Comparison of ENCODE assay signal across 8 cellular contexts in the genomic region with DNA sequence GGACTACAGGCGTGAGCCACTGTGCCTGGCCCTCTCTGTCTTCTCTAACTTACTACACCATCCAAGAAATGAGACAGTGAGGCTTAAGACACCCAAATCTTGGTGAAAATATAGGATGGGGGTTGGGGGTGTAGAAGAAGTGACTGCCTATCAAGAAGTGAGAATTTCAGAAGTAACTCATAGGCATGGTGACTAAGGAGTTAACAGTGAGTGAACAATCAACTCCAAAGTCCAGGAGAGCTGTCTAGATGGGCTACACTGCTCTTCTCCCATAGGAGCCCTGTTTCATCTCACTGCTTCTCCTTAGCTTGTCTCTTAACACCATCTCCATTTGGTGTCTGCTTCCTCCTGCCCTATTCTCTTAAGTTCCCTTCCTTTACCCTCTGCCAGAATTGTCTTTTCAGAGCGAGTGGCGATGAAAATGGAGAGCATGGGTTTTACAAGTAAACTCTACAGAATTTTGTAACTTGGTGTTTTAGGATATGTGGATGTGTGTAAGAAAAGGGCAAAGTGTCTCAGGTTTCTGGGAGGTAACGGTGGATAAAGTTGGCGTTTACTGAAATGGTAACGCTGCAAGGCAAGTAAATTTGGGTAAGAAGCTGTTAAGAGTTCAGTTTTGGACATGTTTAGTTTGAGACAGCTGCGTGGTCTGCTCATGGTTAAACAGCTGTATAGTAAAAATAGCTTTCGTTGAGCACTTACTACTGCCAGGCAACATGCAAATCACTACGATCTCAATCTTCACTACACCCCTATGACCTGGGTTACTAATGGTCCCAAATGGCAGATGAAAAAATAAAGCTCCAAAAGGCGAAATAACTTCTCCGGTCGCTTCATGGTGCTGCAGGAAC. TPM values are rescaled to one million over a fixed set of nuclear protein-coding genes. Genes with fewer than 3 reads are reported as not detected.
DNase-seq lines count a peak whose midpoint lies in the region; TF ChIP-seq lines count a peak whose summit lies in the region.

No MANE protein-coding gene starts in this region.

- H2BK15ac ChIP-seq in H9 (ENCODE audit: low read depth, low read length) = no peak overlapping the region

- no peaks in the 10 kb centered on the region for H3K27me3 ChIP-seq in H9 (ENCODE audit: insufficient read depth, low read length)
- no peaks in the 10 kb centered on the region for H3K27me3 ChIP-seq in colonic mucosa

- H3K9me3 ChIP-seq in H9 (ENCODE audit: control insufficient read depth, low read depth, low read length) = no peaks in the 10 kb centered on the region
- no peaks in the 10 kb centered on the region for H3K9me3 ChIP-seq in colonic mucosa
- H3K9me3 ChIP-seq in mesodermal cell (ENCODE audit: control insufficient read depth, low read length) = no peaks in the 10 kb centered on the region

- peak; percentile 44 for DNase-seq in GM12864 (ENCODE audit: low read depth)
- DNase-seq in H9 = no peak
- peak; percentile 12 for DNase-seq in M059J (ENCODE audit: low read depth)
- DNase-seq in colonic mucosa = peak; percentile 37
- DNase-seq in NCI-H2029 (lab: John Stamatoyannopoulos, UW) = no peak
- no peak for DNase-seq in COR-L47 (lab: John Stamatoyannopoulos, UW)
- DNase-seq in amygdala (lab: John Stamatoyannopoulos, UW) = no peak

- H4K20me1 ChIP-seq in H9 (ENCODE audit: control insufficient read depth, insufficient read depth, insufficient read length) = no peaks in the 10 kb centered on the region

- no peak overlapping the region for H2BK12ac ChIP-seq in H9 (ENCODE audit: insufficient read length, low read depth, low read length)

- no peak overlapping the region for H3K4ac ChIP-seq in H9 (ENCODE audit: low read depth, low read length)

- H2BK20ac ChIP-seq in H9 (ENCODE audit: low read depth, low read length, poor library complexity, severe bottlenecking) = no peak overlapping the region

- H2AFZ ChIP-seq in H9 (ENCODE audit: low read length) = no peak overlapping the region

- no peak overlapping the region for H3K23ac ChIP-seq in H9 (ENCODE audit: insufficient read length, low read depth, low read length)

- H3K4me3 Mint-ChIP-seq in H9 = peak overlapping the region; percentile 93 to 97

- peaks cover 3% of the 10 kb centered on the region; the same call in 1 of the 2 replicates for H3K4me1 ChIP-seq in H9 (ENCODE audit: insufficient read depth, low read length)
- H3K4me1 ChIP-seq in colonic mucosa = no peaks in the 10 kb centered on the region
- H3K4me1 ChIP-seq in mesodermal cell (ENCODE audit: control insufficient read depth, insufficient read depth, low read length, poor library complexity, severe bottlenecking) = peaks cover 4% of the 10 kb centered on the region

- peak overlapping the region; percentile 90 to 98 (median 98) for H3K27ac Mint-ChIP-seq in H9

- peak overlapping the region; percentile 96 for H3K4me2 ChIP-seq in H9 (ENCODE audit: insufficient read depth, insufficient read length, low read length)

- peaks cover 25 to 28% of the 10 kb centered on the region in 2 experiments for H3K4me1 Mint-ChIP-seq in H9

- no peak overlapping the region for H2BK120ac ChIP-seq in H9 (ENCODE audit: low read depth, low read length, poor library complexity, severe bottlenecking)

- peak overlapping the region; percentile 90 for H3K4me3 ChIP-seq in GM12864 (ENCODE audit: low read depth, low read length)
- H3K4me3 ChIP-seq in colonic mucosa = peak overlapping the region; percentile 67
- peak overlapping the region; percentile 78 for H3K4me3 ChIP-seq in mesodermal cell (ENCODE audit: extremely low read depth, insufficient read depth, low read length, poor library complexity, severe bottlenecking)

- H3K79me2 ChIP-seq in H9 (ENCODE audit: insufficient read depth, low read length) = peaks cover 2% of the 10 kb centered on the region; the same call in 1 of the 2 replicates

- no peak overlapping the region for H3K27ac ChIP-seq in H9 (ENCODE audit: insufficient read length, low read depth, low read length)
- peak overlapping the region; percentile 98 for H3K27ac ChIP-seq in colonic mucosa
- peak overlapping the region; percentile 89 for H3K27ac ChIP-seq in mesodermal cell (ENCODE audit: low read depth, low read length, severe bottlenecking)

- H3K9ac ChIP-seq in H9 (ENCODE audit: extremely low read depth, insufficient read length, low read length) = peak overlapping the region; percentile 93
- peak overlapping the region; percentile 85 to 96 for H3K9ac ChIP-seq in colonic mucosa (ENCODE audit: low read depth in 2 of 2, low read length in 2 of 2)

- H3K56ac ChIP-seq in H9 (ENCODE audit: insufficient read length, low read depth, low read length) = no peak overlapping the region

- H3K36me3 ChIP-seq in colonic mucosa = no peaks in the 10 kb centered on the region
- peaks cover 31% of the 10 kb centered on the region for H3K36me3 ChIP-seq in mesodermal cell (ENCODE audit: control insufficient read depth, insufficient read depth, low read length)

- H4K5ac ChIP-seq in H9 (ENCODE audit: insufficient read length, low read depth, low read length) = no peak overlapping the region

- peaks cover 11% of the 10 kb centered on the region for H3K23me2 ChIP-seq in H9 (ENCODE audit: insufficient read length, low read depth, low read length, poor library complexity, severe bottlenecking)

- no peak overlapping the region for H4K91ac ChIP-seq in H9 (ENCODE audit: insufficient read length, low read depth, low read length)

- no peak overlapping the region for H3K14ac ChIP-seq in H9 (ENCODE audit: insufficient read depth, low read length)

- H3K36me3 Mint-ChIP-seq in H9 (ENCODE audit: insufficient read depth in 1 of 3, low read depth in 3 of 3) = peaks cover 17 to 32% (median 30%) of the 10 kb centered on the region in 3 experiments; a peak in 6 of 7 replicates

- intact Hi-C loops in colonic mucosa (cut with DNase I) = loop anchor here (5.0 kb wide), 1 partner anchor 317 kb away; no protein-coding TSS in a partner anchor

- H3T11ph ChIP-seq in H9 (ENCODE audit: low read length) = no peak overlapping the region

- H3K79me1 ChIP-seq in H9 (ENCODE audit: insufficient read depth, low read depth, low read length, poor library complexity, severe bottlenecking) = no peaks in the 10 kb centered on the region

- 0 out of 2 replicates have a peak, but pooled peaks cover 3% of the 10 kb centered on the region for H3K27me3 Mint-ChIP-seq in H9 (ENCODE audit: low read depth)

- no peak overlapping the region for H3K18ac ChIP-seq in H9 (ENCODE audit: insufficient read length, low read depth, low read length)

- H2AK5ac ChIP-seq in H9 (ENCODE audit: insufficient read length, low read length) = no peak overlapping the region

- TF ChIP-seq CTCF in GM12864 (IDR thresholded peaks at IDR 0.05; ENCODE audit: low read depth, low read length, missing control alignments) (no peak), H9 (conservative IDR thresholded peaks at IDR 0.05) (no peak), colonic mucosa (IDR thresholded peaks at IDR 0.05) (no peak)

- WGBS in H9 (ENCODE audit: extremely low coverage, insufficient read length, low lambda C conversion rate) = no CpG with 5 or more reads among the region's 12 CpGs
- 27 to 36% methylated on average over 10 to 11 of the region's 12 CpGs for WGBS in mesodermal cell (ENCODE audit: insufficient coverage in 2 of 2), 2 experiments

- H4K8ac ChIP-seq in H9 (replicated peaks; ENCODE audit: insufficient read length, low read depth, low read length) = no peak overlapping the region

- H2BK5ac ChIP-seq in H9 (ENCODE audit: insufficient read length, low read length) = no peak overlapping the region

- H3K9me3 Mint-ChIP-seq in H9 = peaks cover 0 to 6% of the 10 kb centered on the region in 2 experiments; a peak in 2 of 5 replicates

RNA-seq across cellular contexts. Expression of a gene that starts 22.5 kb away (rescaled TPM):
- total RNA-seq in H9 (2021) (not detected in 2 replicates), colonic mucosa (10 to 100 TPM; 36.3 to 70.4 TPM)
- total RNA-seq in M059J (2014; rRNA removed; shearing (Covaris generic)) = not detected in 2 replicates
- polyA plus RNA-seq in mesodermal cell (2013, experiment 1 of 2) = not detected
- not detected for polyA plus RNA-seq in mesodermal cell (2013, experiment 2 of 2)

Comparison
In these comparisons a context has a peak if more than half of its experiments do, and no peak if none do; other contexts are left out.
1. DNase-seq: peak in GM12864 (single experiment), M059J (single experiment) and colonic mucosa (single experiment); none in H9 (single experiment), NCI-H2029 (single experiment), COR-L47 (single experiment) and amygdala (0 of 56).
2. RNA of a gene that starts 22.5 kb away (total RNA-seq): 36.3 to 70.4 TPM in colonic mucosa; not detected in H9 and not detected in M059J; every median in the first group is over 10 times any median in the second.
3. Peak in every context shown above with its lines, with median percentiles within 50 percentile points of each other: H3K4me3 ChIP-seq.